8 cellular contexts compared by ENCODE assay signal in the genomic region with DNA sequence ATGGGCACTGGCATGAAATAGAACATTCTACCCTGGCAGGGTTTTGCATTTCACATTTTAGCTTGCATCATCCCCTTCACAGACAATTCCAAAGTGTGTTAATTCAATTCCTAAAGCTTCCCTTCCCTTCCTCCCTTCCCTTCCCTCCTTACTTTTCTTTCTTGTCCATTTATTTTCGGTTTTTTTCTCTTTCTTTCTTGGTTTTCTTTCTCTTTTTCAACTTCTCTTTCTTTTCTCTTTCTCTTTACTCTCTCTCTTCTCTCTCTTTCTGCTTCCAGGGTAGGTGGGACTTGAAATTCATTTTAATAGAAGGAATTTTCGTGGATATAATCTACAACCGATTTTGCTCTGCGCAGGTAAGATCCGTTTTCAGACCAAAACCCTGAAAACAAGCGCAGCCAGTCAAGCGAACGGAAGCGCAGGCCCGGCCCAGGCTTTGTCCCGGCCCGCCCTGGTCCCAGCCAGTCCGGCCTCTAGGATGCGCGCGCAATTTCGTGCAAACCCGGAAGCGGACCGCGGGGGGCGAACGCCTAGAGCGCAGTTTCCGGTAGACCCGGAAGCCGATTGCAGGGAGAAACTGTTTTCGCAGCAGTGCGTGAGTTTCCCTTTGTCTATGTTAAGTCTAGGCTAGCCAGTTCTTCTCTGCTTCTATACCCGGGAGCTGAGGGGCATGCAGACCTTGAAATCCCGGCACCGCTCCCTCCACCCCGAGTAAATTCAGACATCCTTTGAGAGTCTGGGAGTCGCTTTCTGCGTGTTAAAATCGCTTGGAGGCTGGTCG. TPM values are rescaled to one million over a fixed set of nuclear protein-coding genes. Genes with fewer than 3 reads are reported as not detected.
DNase-seq lines count a peak whose midpoint lies in the region; ATAC-seq and TF ChIP-seq lines count a peak whose summit lies in the region.

Gene ZNF528 (plus strand): TSS at position 540 of the 781 bp plus-strand sequence. CDS start 4,165 bp downstream, outside the sequence.

- no peaks in the 10 kb centered on the region for H3K79me2 ChIP-seq in PC-3 (ENCODE audit: low read length)

- TSS peak; percentile 83 for BruUV-seq in PC-3 (replicated peaks; lab: Mats Ljungman, UMichigan)

- POLR2A ChIA-PET in PC-3 (lab: Charles Lee; ENCODE audit: unreplicated experiment), result interaction anchor here (0.7 kb wide), 1 partner anchor 291 kb away, joined by 6 read pairs; no protein-coding TSS in a partner anchor

- peaks cover 51% of the 10 kb centered on the region for H3K36me3 Mint-ChIP-seq in activated T-helper 17 cell treated with anti-CD3 and anti-CD28 coated beads, Interleukin-2, amount 50 U/mL, for 72 hours (ENCODE audit: low read depth)
- peaks cover 57 to 71% of the 10 kb centered on the region in 2 donors for H3K36me3 Mint-ChIP-seq in naive B cell

- H3K27me3 Mint-ChIP-seq in activated T-helper 17 cell treated with anti-CD3 and anti-CD28 coated beads, Interleukin-2, amount 50 U/mL, for 72 hours, result no peaks in the 10 kb centered on the region
- H3K27me3 Mint-ChIP-seq in naive B cell, result no peaks in the 10 kb centered on the region

- peaks cover 18% of the 10 kb centered on the region for H3K4me1 Mint-ChIP-seq in activated T-helper 17 cell treated with anti-CD3 and anti-CD28 coated beads, Interleukin-2, amount 50 U/mL, for 72 hours
- peaks cover 16 to 26% (median 20%) of the 10 kb centered on the region in 3 donors for H3K4me1 Mint-ChIP-seq in naive B cell

- TF ChIP-seq CTCF in PC-3 (conservative IDR thresholded peaks at IDR 0.05; ENCODE audit: low read depth, low read length), result no peak
- TF ChIP-seq CTCF in esophagus squamous epithelium (IDR thresholded peaks at IDR 0.05), result no peak

- 2 to 4% methylated on average over 17 to 31 of the region's 37 CpGs for WGBS in esophagus squamous epithelium, 2 donors

- H3K4me3 ChIP-seq in PC-3 (ENCODE audit: low read length), result peak within 1 kb of the TSS; percentile 75
- peak within 1 kb of the TSS; percentile 62 to 78 (median 68) for H3K4me3 ChIP-seq in esophagus squamous epithelium

- ATAC-seq in HG03565 (IDR thresholded peaks at IDR 0.05; ENCODE audit: unreplicated experiment) (peak; percentile 56), PC-3 (peak; percentile 100), naive B cell (ENCODE audit: low read depth in 2 of 2) (peak; percentile 99)
- ATAC-seq in activated T-helper 17 cell treated with anti-CD3 and anti-CD28 coated beads, Interleukin-2, amount 50 U/mL, for 72 hours (replicated peaks), result peak; percentile 100

- peak within 1 kb of the TSS; percentile 98 for H2AFZ ChIP-seq in PC-3 (ENCODE audit: low read length)

- peak within 1 kb of the TSS; percentile 71 for H3K9ac ChIP-seq in PC-3 (ENCODE audit: low read length)

- H3K27ac Mint-ChIP-seq in activated T-helper 17 cell treated with anti-CD3 and anti-CD28 coated beads, Interleukin-2, amount 50 U/mL, for 72 hours, result peak within 1 kb of the TSS; percentile 89
- H3K27ac Mint-ChIP-seq in naive B cell, result peak within 1 kb of the TSS; percentile 91 to 100 (median 95)

- H3K9me2 ChIP-seq in PC-3 (replicated peaks; ENCODE audit: low read length), result no peaks in the 10 kb centered on the region

- intact Hi-C loops in PC-3 (cut with micrococcal nuclease), result no loop called here
- intact Hi-C loops in esophagus squamous epithelium (cut with DNase I), result no loop called here

- H3K4me2 ChIP-seq in PC-3 (ENCODE audit: low read length), result peak within 1 kb of the TSS; percentile 81

- H3K27ac ChIP-seq in PC-3 (ENCODE audit: low read length) (0 out of 2 replicates have a peak within 1 kb of the TSS, but pooled peaks have one; percentile 6), esophagus squamous epithelium (peak within 1 kb of the TSS; percentile 74 to 85 (median 80))

- DNase-seq in PC-3, result peak; percentile 83
- peak; percentile 76 for DNase-seq in esophagus squamous epithelium (lab: John Stamatoyannopoulos, UW)
- peak; percentile 90 for DNase-seq in naive B cell
- peak; percentile 83 to 91 for DNase-seq in stimulated activated CD8-positive, alpha-beta memory T cell treated with anti-CD3 and anti-CD28 coated beads, Interleukin-7, amount 100 ng/mL, for 48 hours (ENCODE audit: extremely low read depth in 1 of 2, low read depth in 1 of 2)
- DNase-seq in HT-29 (ENCODE audit: low spot score), result no peak

- H3K4me1 ChIP-seq in PC-3 (ENCODE audit: insufficient read depth, low read length) (no peaks in the 10 kb centered on the region), esophagus squamous epithelium (peaks cover 7 to 22% (median 11%) of the 10 kb centered on the region in 3 donors)

- TF ChIP-seq POLR2A in GM15510 (IDR thresholded peaks at IDR 0.05; ENCODE audit: borderline replicate concordance, extremely low read depth, insufficient read length) (peak; percentile 47), esophagus squamous epithelium (IDR thresholded peaks at IDR 0.05) (peak in 2 of 4 donors; percentile 38 to 39)

- H3K9me3 ChIP-seq in PC-3 (ENCODE audit: low read length) (peaks cover 44% of the 10 kb centered on the region), esophagus squamous epithelium (peaks cover 0 to 47% (median 32%) of the 10 kb centered on the region in 3 donors)

- H3K27me3 ChIP-seq in PC-3 (ENCODE audit: low read length) (no peaks in the 10 kb centered on the region), esophagus squamous epithelium (no peaks in the 10 kb centered on the region)

- no peaks in the 10 kb centered on the region for H4K20me1 ChIP-seq in PC-3 (ENCODE audit: low read length)

- peaks cover 24% of the 10 kb centered on the region for H3K9me3 Mint-ChIP-seq in activated T-helper 17 cell treated with anti-CD3 and anti-CD28 coated beads, Interleukin-2, amount 50 U/mL, for 72 hours
- peaks cover 20 to 74% (median 51%) of the 10 kb centered on the region in 7 donors for H3K9me3 Mint-ChIP-seq in naive B cell

- H3K36me3 ChIP-seq in PC-3 (ENCODE audit: low read depth, low read length) (peaks cover 20% of the 10 kb centered on the region; the same call in 1 of the 2 replicates), esophagus squamous epithelium (peaks cover 0 to 59% (median 5%) of the 10 kb centered on the region in 3 donors)

- CTCF ChIA-PET in PC-3 (lab: Charles Lee), result no interaction called here

- H3F3A ChIP-seq in PC-3 (ENCODE audit: low read length, unreplicated experiment), result no peaks in the 10 kb centered on the region

- H3K4me3 Mint-ChIP-seq in activated T-helper 17 cell treated with anti-CD3 and anti-CD28 coated beads, Interleukin-2, amount 50 U/mL, for 72 hours, result peak within 1 kb of the TSS; percentile 86
- H3K4me3 Mint-ChIP-seq in naive B cell, result peak within 1 kb of the TSS; percentile 90 to 100 (median 96)

RNA-seq across cellular contexts. Expression of gene ZNF528, which starts in this region (rescaled TPM):
- total RNA-seq in PC-3 (2014; rRNA removed) (4.9 and 5.7 TPM in 2 replicates), esophagus squamous epithelium (10 to 100 TPM in 1 of 4 donors, 1 to 10 TPM in 3; 1.9 to 17.5 (median 6.3) TPM)
- total RNA-seq in activated T-helper 17 cell treated with anti-CD3 and anti-CD28 coated beads, Interleukin-2, amount 50 U/mL, for 72 hours, result 10 to 100 TPM in 1 of 2 donors, 1 to 10 TPM in 1; 4.9 to 11.7 TPM
- polyA plus RNA-seq in naive B cell (ENCODE audit: low read depth in 6 of 6), result 10 to 100 TPM; 11.5 to 17.0 (median 16.1) TPM
- total RNA-seq in HT-29 (2014; rRNA removed; shearing (Covaris generic)), result not detected in 2 replicates
